16 cellular contexts compared by ENCODE assay signal in the genomic region with DNA sequence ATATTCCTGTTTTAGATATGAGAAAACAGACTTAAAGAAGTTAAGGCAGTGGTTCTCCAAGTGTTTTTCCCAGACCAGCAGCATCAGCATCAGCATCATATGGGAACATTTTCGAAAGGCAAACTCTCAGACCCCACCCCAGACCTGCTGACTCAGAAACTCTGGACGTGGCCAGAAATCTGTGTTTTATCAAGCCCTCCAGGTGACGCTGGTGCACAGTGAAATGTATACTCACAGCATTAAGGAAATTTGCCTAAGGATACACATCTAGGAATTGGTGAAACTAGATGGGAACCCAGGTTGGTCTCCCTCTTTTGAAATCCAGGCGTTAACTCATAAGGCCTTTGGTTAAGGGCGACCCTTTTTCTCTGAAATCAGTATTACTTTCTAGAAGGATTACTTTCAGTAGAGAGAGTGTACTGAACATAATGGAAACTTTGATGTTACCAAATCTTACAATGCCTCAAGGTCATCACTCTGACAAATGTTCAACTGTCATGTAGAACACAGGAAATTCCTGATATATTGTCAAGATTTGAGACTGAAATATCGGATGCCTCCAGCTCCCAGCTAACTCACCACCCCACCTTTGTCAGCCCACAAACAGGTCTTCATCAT.
DNase-seq lines count a peak whose midpoint lies in the region; FAIRE-seq and TF ChIP-seq lines count a peak whose summit lies in the region.
"Had no signal": no experiment of that assay in that cellular context is flagged by ENCODE, and none has a peak within 500 bp of the region (broad histone marks: within the 10 kb centered on the region; RNA-seq: fewer than 3 reads in every experiment).

No MANE protein-coding gene starts in this region.

- H2BK12ac ChIP-seq in H1 (ENCODE audit: low read depth, low read length) = no peak overlapping the region

- TF ChIP-seq RAD21 in H1 (IDR thresholded peaks at IDR 0.05 in 1 of 2, conservative IDR thresholded peaks at IDR 0.05 in 1 of 2; ENCODE audit: low read depth in 2 of 2, low read length in 2 of 2) = peak; percentile 43 to 52

- H3K4me3 ChIP-seq in H1 (ENCODE audit: extremely low read depth in 1 of 4, insufficient read depth in 2 of 4, low read depth in 3 of 4, low read length in 4 of 4) = no peak overlapping the region
- H3K4me3 ChIP-seq in retinal pigment epithelial cell (ENCODE audit: low read length) = no peak overlapping the region
- H3K4me3 ChIP-seq: ascending aorta had no signal

- H3K23me2 ChIP-seq in H1 (ENCODE audit: low read depth, low read length) = no peaks in the 10 kb centered on the region

- H4K91ac ChIP-seq in H1 (replicated peaks; ENCODE audit: insufficient read length, low read length) = no peak overlapping the region

- no peak overlapping the region for H2BK5ac ChIP-seq in H1 (ENCODE audit: low read depth, low read length)

- H2AFZ ChIP-seq in H1 (ENCODE audit: low read length) = no peak overlapping the region

- TF ChIP-seq EP300 in H1 (IDR thresholded peaks at IDR 0.05; ENCODE audit: borderline replicate concordance in 1 of 2, low read depth in 2 of 2, low read length in 2 of 2) = no peak

- peaks cover 0 to 3% (median 0%) of the 10 kb centered on the region in 4 experiments; a peak in 2 of 7 replicates for H3K4me1 ChIP-seq in H1 (replicated peaks in 1 of 4; ENCODE audit: control insufficient read depth in 3 of 4, insufficient read depth in 4 of 4, low read length in 3 of 4)
- H3K4me1 ChIP-seq: ascending aorta had no signal

- H4K20me1 ChIP-seq in H1 (replicated peaks in 1 of 2; ENCODE audit: control insufficient read depth in 1 of 2, insufficient read depth in 2 of 2, low read length in 2 of 2) = no peaks in the 10 kb centered on the region

- H3K36me3 Mint-ChIP-seq in activated CD4-positive, alpha-beta memory T cell treated with anti-CD3 and anti-CD28 coated beads, Interleukin-2, amount 10 ng/mL, durations not matched to agents 7 days and 5 days (ENCODE audit: low read depth) = no peaks in the 10 kb centered on the region

- H4K8ac ChIP-seq in H1 (ENCODE audit: extremely low read depth, insufficient read depth, low read length) = no peak overlapping the region

- no peak overlapping the region for H3K14ac ChIP-seq in H1 (ENCODE audit: insufficient read length)

- WGBS in H1 (ENCODE audit: extremely low coverage in 1 of 2, insufficient coverage in 1 of 2, insufficient read length in 1 of 2, insufficient replicate concordance in 2 of 2, low coverage in 1 of 2, low lambda C conversion rate in 2 of 2, missing lambda C conversion rate in 1 of 2), 2 experiments = 89% methylated on average over 6 of the region's 6 CpGs; no CpG with 5 or more reads in 1 of the 2 experiments

- H3K27ac Mint-ChIP-seq in activated CD4-positive, alpha-beta memory T cell treated with anti-CD3 and anti-CD28 coated beads, Interleukin-2, amount 10 ng/mL, durations not matched to agents 7 days and 5 days = no peak overlapping the region
- H3K27ac Mint-ChIP-seq: activated T-helper 17 cell treated with anti-CD3 and anti-CD28 coated beads, Interleukin-2, amount 50 U/mL, for 72 hours; effector memory CD8-positive, alpha-beta T cell had no signal

- TF ChIP-seq CTCF in H1 (IDR thresholded peaks at IDR 0.05; ENCODE audit: control extremely low read depth in 1 of 3, insufficient read depth in 1 of 3, low read depth in 1 of 3, low read length in 3 of 3) (no peak; a peak in 1 of 4 replicates), retinal pigment epithelial cell (conservative IDR thresholded peaks at IDR 0.05; ENCODE audit: low read depth, low read length) (peak; percentile 3)

- H3K27me3 Mint-ChIP-seq in activated CD4-positive, alpha-beta memory T cell treated with anti-CD3 and anti-CD28 coated beads, Interleukin-2, amount 10 ng/mL, durations not matched to agents 7 days and 5 days = no peaks in the 10 kb centered on the region
- H3K27me3 Mint-ChIP-seq: activated T-helper 17 cell treated with anti-CD3 and anti-CD28 coated beads, Interleukin-2, amount 50 U/mL, for 72 hours; effector memory CD8-positive, alpha-beta T cell had no signal

- no peak overlapping the region for H3K4me3 Mint-ChIP-seq in activated CD4-positive, alpha-beta memory T cell treated with anti-CD3 and anti-CD28 coated beads, Interleukin-2, amount 10 ng/mL, durations not matched to agents 7 days and 5 days
- H3K4me3 Mint-ChIP-seq: activated T-helper 17 cell treated with anti-CD3 and anti-CD28 coated beads, Interleukin-2, amount 50 U/mL, for 72 hours; effector memory CD8-positive, alpha-beta T cell had no signal

- peaks cover 18% of the 10 kb centered on the region for H3K9me3 Mint-ChIP-seq in activated CD4-positive, alpha-beta memory T cell treated with anti-CD3 and anti-CD28 coated beads, Interleukin-2, amount 10 ng/mL, durations not matched to agents 7 days and 5 days

- no peaks in the 10 kb centered on the region for H3K4me1 Mint-ChIP-seq in activated CD4-positive, alpha-beta memory T cell treated with anti-CD3 and anti-CD28 coated beads, Interleukin-2, amount 10 ng/mL, durations not matched to agents 7 days and 5 days
- H3K4me1 Mint-ChIP-seq: activated T-helper 17 cell treated with anti-CD3 and anti-CD28 coated beads, Interleukin-2, amount 50 U/mL, for 72 hours had no signal

- no peak for FAIRE-seq in H1 (lab: Jason Lieb, UNC)
- FAIRE-seq: small intestine had no signal

- DNase-seq in DMS53 (lab: John Stamatoyannopoulos, UW) (peak; percentile 10), DMS53 treated with DMSO at 0.1 percent for 48 hours (lab: John Stamatoyannopoulos, UW; ENCODE audit: unreplicated experiment) (no peak), NCI-H748 (lab: John Stamatoyannopoulos, UW; ENCODE audit: unreplicated experiment) (peak; percentile 81), H1 (ENCODE audit: low read depth in 1 of 2, low spot score in 2 of 2) (no peak), retinal pigment epithelial cell (ENCODE audit: low read depth) (no peak), G401 (ENCODE audit: low spot score) (no peak), SKM-1 (lab: John Stamatoyannopoulos, UW; ENCODE audit: unreplicated experiment) (no peak)
- no peak for DNase-seq in activated CD4-positive, alpha-beta memory T cell treated with anti-CD3 and anti-CD28 coated beads, Interleukin-2, amount 10 ng/mL, durations not matched to agents 7 days and 5 days
- DNase-seq: activated CD4-positive, alpha-beta T cell treated with anti-CD3 and anti-CD28 coated beads, Interleukin-2, amount 50 U/mL, for 48 hours; effector memory CD8-positive, alpha-beta T cell; Kasumi-1; RPMI8226; small intestine; T1000 had no signal

- H3K56ac ChIP-seq in H1 (replicated peaks; ENCODE audit: insufficient read length, low read depth, low read length) = no peak overlapping the region

- no peaks in the 10 kb centered on the region for H3K36me3 ChIP-seq in H1 (ENCODE audit: control insufficient read depth in 2 of 4, insufficient read depth in 4 of 4, low read length in 3 of 4)
- H3K36me3 ChIP-seq: ascending aorta had no signal

- H3K18ac ChIP-seq in H1 (ENCODE audit: extremely low read depth, low read length) = no peak overlapping the region

- no peak overlapping the region for H2BK15ac ChIP-seq in H1 (ENCODE audit: low read length)

- H3K9ac ChIP-seq in H1 (replicated peaks in 1 of 4; ENCODE audit: extremely low read depth in 1 of 4, low read depth in 3 of 4, low read length in 3 of 4) = no peak overlapping the region

- H3K79me2 ChIP-seq in H1 (ENCODE audit: control insufficient read depth in 1 of 2, insufficient read depth in 2 of 2, low read length in 2 of 2) = peaks cover 0 to 20% of the 10 kb centered on the region in 2 experiments; a peak in 2 of 4 replicates

- in situ Hi-C loops in G401 (cut with HindIII; ENCODE audit: low sequenced_read_pairs) = no loop called here

- H3K23ac ChIP-seq in H1 (ENCODE audit: insufficient read length) = no peak overlapping the region

- no peak overlapping the region for H2BK120ac ChIP-seq in H1 (replicated peaks; ENCODE audit: low read depth, low read length)

- H2AK5ac ChIP-seq in H1 (ENCODE audit: low read depth, low read length) = no peak overlapping the region

- POLR2A ChIA-PET in H1 (lab: Charles Lee; ENCODE audit: partially characterized antibody) = no interaction called here
- POLR2A ChIA-PET in activated CD4-positive, alpha-beta memory T cell treated with anti-CD3 and anti-CD28 coated beads, Interleukin-2, amount 10 ng/mL, durations not matched to agents 7 days and 5 days (lab: Charles Lee) = no interaction called here

- no peaks in the 10 kb centered on the region for H3K79me1 ChIP-seq in H1 (ENCODE audit: low read depth, low read length)

- no peak overlapping the region for H3K4me2 ChIP-seq in H1 (ENCODE audit: insufficient read depth in 1 of 2, low read depth in 2 of 2, low read length in 2 of 2)

- TF ChIP-seq POLR2A in H1 (IDR thresholded peaks at IDR 0.05; ENCODE audit: control extremely low read depth in 1 of 2, low read depth in 2 of 2, low read length in 2 of 2) = no peak

- no peaks in the 10 kb centered on the region for H3K9me3 ChIP-seq in H1 (ENCODE audit: insufficient read depth in 2 of 2, low read depth in 1 of 2, low read length in 1 of 2)
- H3K9me3 ChIP-seq: ascending aorta had no signal

- CTCF ChIA-PET in H1 (lab: Charles Lee; ENCODE audit: partially characterized antibody) = no interaction called here
- CTCF ChIA-PET in activated CD4-positive, alpha-beta memory T cell treated with anti-CD3 and anti-CD28 coated beads, Interleukin-2, amount 10 ng/mL, durations not matched to agents 7 days and 5 days (lab: Charles Lee) = no interaction called here

- no peak overlapping the region for H3K4ac ChIP-seq in H1 (replicated peaks; ENCODE audit: insufficient read length, low read depth, low read length)

- H3K27ac ChIP-seq in H1 (ENCODE audit: low read depth, low read length) = no peak overlapping the region
- H3K27ac ChIP-seq: ascending aorta had no signal

- H4K5ac ChIP-seq in H1 (ENCODE audit: insufficient read length, low read depth, low read length) = no peak overlapping the region

- H3K27me3 ChIP-seq in H1 (replicated peaks in 1 of 4; ENCODE audit: control insufficient read depth in 3 of 4, extremely low read depth in 1 of 4, insufficient read depth in 3 of 4, low read length in 3 of 4) = no peaks in the 10 kb centered on the region
- H3K27me3 ChIP-seq: ascending aorta had no signal

- no peak overlapping the region for H2BK20ac ChIP-seq in H1 (ENCODE audit: low read length)

TF ChIP-seq in H1, 55 proteins besides CTCF, POLR2A, EP300 and RAD21:
- no peak for TF ChIP-seq KDM4A (IDR thresholded peaks at IDR 0.05; ENCODE audit: low read depth, low read length, severe bottlenecking)
- no peak for TF ChIP-seq EZH2 (IDR thresholded peaks at IDR 0.05; ENCODE audit: low read depth, low read length, severe bottlenecking)
- no peak for TF ChIP-seq RBBP5 (IDR thresholded peaks at IDR 0.05; ENCODE audit: borderline replicate concordance, low read depth, low read length)
- no peak for TF ChIP-seq SIN3A (conservative IDR thresholded peaks at IDR 0.05 in 1 of 2, IDR thresholded peaks at IDR 0.05 in 1 of 2; ENCODE audit: low read depth in 1 of 2, low read length in 2 of 2)
- TF ChIP-seq SUZ12 (IDR thresholded peaks at IDR 0.05; ENCODE audit: low read length) = no peak
- no peak for TF ChIP-seq BRCA1 (IDR thresholded peaks at IDR 0.05; ENCODE audit: low read depth, low read length)
- no peak for TF ChIP-seq CREB1 (IDR thresholded peaks at IDR 0.05)
- TF ChIP-seq TCF12 (IDR thresholded peaks at IDR 0.05; ENCODE audit: low read depth, low read length) = no peak

Comparison
In these comparisons a context has a peak if more than half of its experiments do, and no peak if none do; other contexts are left out.
1. DNase-seq: peak in DMS53 (single experiment) and NCI-H748 (single experiment); none in DMS53 treated with DMSO at 0.1 percent for 48 hours (single experiment), H1 (0 of 2), retinal pigment epithelial cell (single experiment), activated CD4-positive, alpha-beta memory T cell treated with anti-CD3 and anti-CD28 coated beads, Interleukin-2, amount 10 ng/mL, durations not matched to agents 7 days and 5 days (single experiment), G401 (single experiment) and SKM-1 (single experiment).